Comparison of ENCODE assay signal across 9 cellular contexts in genomic region chr6:135087403-135087802, GRCh38. TPM values are rescaled to one million over a fixed set of nuclear protein-coding genes. Genes with fewer than 3 reads are reported as not detected.
A peak's percentile ranks its signal among the peaks of the same experiment; 100 is the strongest.
DNase-seq lines count a peak whose midpoint lies in the region; ATAC-seq and TF ChIP-seq lines count a peak whose summit lies in the region.
"Had no signal": no experiment of that assay in that cellular context is flagged by ENCODE, and none has a peak within 500 bp of the region (broad histone marks: within the 10 kb centered on the region; RNA-seq: fewer than 3 reads in every experiment).

No MANE protein-coding gene starts in this region.

- no peak overlapping the region for H3K4me3 ChIP-seq in mucosa of descending colon
- H3K4me3 ChIP-seq: lung, testis had no signal

- H3K9me3 Mint-ChIP-seq in WTC11 (peaks cover 6% of the 10 kb centered on the region), Calu3 (ENCODE audit: low read depth, unreplicated experiment) (no peaks in the 10 kb centered on the region)

- H3K27ac Mint-ChIP-seq in WTC11, result no peak overlapping the region
- no peak overlapping the region for H3K27ac Mint-ChIP-seq in Calu3 (ENCODE audit: unreplicated experiment)

- H3K36me3 ChIP-seq in mucosa of descending colon (ENCODE audit: low read depth), result no peaks in the 10 kb centered on the region

- TF ChIP-seq CTCF in GM10248 (IDR thresholded peaks at IDR 0.05; ENCODE audit: control extremely low read depth, extremely low read depth, low read depth, missing control alignments) (peak; percentile 35), WTC11 (IDR thresholded peaks at IDR 0.05) (no peak), mucosa of descending colon (IDR thresholded peaks at IDR 0.05) (no peak), Calu3 (IDR thresholded peaks at IDR 0.05; ENCODE audit: unreplicated experiment) (no peak)

- H3K27me3 Mint-ChIP-seq in WTC11 (ENCODE audit: low read depth) (no peaks in the 10 kb centered on the region), Calu3 (ENCODE audit: unreplicated experiment) (no peaks in the 10 kb centered on the region)

- BruUV-seq in Calu3 (replicated peaks; lab: Mats Ljungman, UMichigan), result no TSS peak

- intact Hi-C loops in mucosa of descending colon (cut with DNase I, micrococcal nuclease), result no loop called here
- intact Hi-C loops in Calu3 (cut with micrococcal nuclease; ENCODE audit: unreplicated experiment), result no loop called here

- H3K36me3 Mint-ChIP-seq in WTC11 (peaks cover 2% of the 10 kb centered on the region; the same call in 1 of the 2 replicates), Calu3 (ENCODE audit: insufficient read depth, unreplicated experiment) (no peaks in the 10 kb centered on the region)

- ATAC-seq in WTC11, result peak; percentile 72
- peak; percentile 16 for ATAC-seq in mucosa of descending colon
- no peak for ATAC-seq in GM21447 (IDR thresholded peaks at IDR 0.05; ENCODE audit: unreplicated experiment)

- no peak for DNase-seq in GM10248 (ENCODE audit: extremely low spot score)
- peak; percentile 26 for DNase-seq in HEK293T (ENCODE audit: extremely low spot score)
- DNase-seq in WTC11 (ENCODE audit: low spot score), result no peak
- no peak for DNase-seq in mucosa of descending colon
- DNase-seq in putamen (ENCODE audit: low spot score), result no peak
- no peak for DNase-seq in Calu3
- DNase-seq: testis had no signal

- peaks cover 4% of the 10 kb centered on the region; the same call in 1 of the 2 replicates for H3K4me1 Mint-ChIP-seq in WTC11
- peaks cover 9% of the 10 kb centered on the region for H3K4me1 Mint-ChIP-seq in Calu3 (ENCODE audit: low read depth, unreplicated experiment)

- no peaks in the 10 kb centered on the region for H3K9me3 ChIP-seq in mucosa of descending colon
- H3K9me3 ChIP-seq: testis had no signal

- H3K4me3 Mint-ChIP-seq in WTC11, result no peak overlapping the region
- no peak overlapping the region for H3K4me3 Mint-ChIP-seq in Calu3 (ENCODE audit: low read depth, unreplicated experiment)

- peaks cover 4% of the 10 kb centered on the region for H3K4me1 ChIP-seq in mucosa of descending colon (ENCODE audit: low read depth)
- H3K4me1 ChIP-seq: testis had no signal

- POLR2A ChIA-PET in GM10248 (lab: Yijun Ruan, JAX) (interaction anchor here (1.1 kb wide), 1 partner anchor 33 kb away, joined by 3 read pairs; the partner anchor contains the start of gene HBS1L), HEK293T (lab: Yijun Ruan, JAX) (no interaction called here), WTC11 (lab: Charles Lee) (interaction anchor here (1.4 kb wide), 1 partner anchor 32 kb away, joined by 5 read pairs; the partner anchor contains the start of gene HBS1L)

- CTCF ChIA-PET in GM10248 (lab: Yijun Ruan, JAX), result interaction anchor here (0.7 to 4.8 kb wide), 19 partner anchors 12 to 813 kb away, joined by 3 to 36 read pairs (median 4); partner anchors contain the start of gene HBS1L
- CTCF ChIA-PET in HEK293T (lab: Yijun Ruan, JAX), result no interaction called here
- CTCF ChIA-PET in WTC11 (lab: Charles Lee), result interaction anchor here (1.0 to 2.3 kb wide), 7 partner anchors 10 to 75 kb away, joined by 3 to 7 read pairs (median 4); partner anchors contain the start of gene HBS1L
- CTCF ChIA-PET in Calu3 (lab: Charles Lee), result no interaction called here

TF ChIP-seq in HEK293T, 16 proteins besides CTCF, POLR2A, EP300 and RAD21:
- TF ChIP-seq NFRKB (IDR thresholded peaks at IDR 0.05) (no peak), SP1 (IDR thresholded peaks at IDR 0.05) (no peak), FOXK2 (IDR thresholded peaks at IDR 0.05) (no peak), CTBP1 (IDR thresholded peaks at IDR 0.05; ENCODE audit: borderline replicate concordance) (no peak), FOXM1 (IDR thresholded peaks at IDR 0.05; ENCODE audit: borderline replicate concordance) (no peak), FOXA1 (IDR thresholded peaks at IDR 0.05) (no peak), BHLHE40 (IDR thresholded peaks at IDR 0.05; ENCODE audit: borderline replicate concordance) (no peak), ELF4 (IDR thresholded peaks at IDR 0.05) (no peak), SUZ12 (IDR thresholded peaks at IDR 0.05) (no peak), HDGF (IDR thresholded peaks at IDR 0.05; ENCODE audit: borderline replicate concordance) (no peak), TARDBP (IDR thresholded peaks at IDR 0.05) (no peak), ARNT (IDR thresholded peaks at IDR 0.05) (no peak), L3MBTL2 (conservative IDR thresholded peaks at IDR 0.05) (no peak), LEF1 (IDR thresholded peaks at IDR 0.05; ENCODE audit: borderline replicate concordance) (no peak), ZNF384 (IDR thresholded peaks at IDR 0.05) (no peak)
- TF ChIP-seq, protein P1, sequence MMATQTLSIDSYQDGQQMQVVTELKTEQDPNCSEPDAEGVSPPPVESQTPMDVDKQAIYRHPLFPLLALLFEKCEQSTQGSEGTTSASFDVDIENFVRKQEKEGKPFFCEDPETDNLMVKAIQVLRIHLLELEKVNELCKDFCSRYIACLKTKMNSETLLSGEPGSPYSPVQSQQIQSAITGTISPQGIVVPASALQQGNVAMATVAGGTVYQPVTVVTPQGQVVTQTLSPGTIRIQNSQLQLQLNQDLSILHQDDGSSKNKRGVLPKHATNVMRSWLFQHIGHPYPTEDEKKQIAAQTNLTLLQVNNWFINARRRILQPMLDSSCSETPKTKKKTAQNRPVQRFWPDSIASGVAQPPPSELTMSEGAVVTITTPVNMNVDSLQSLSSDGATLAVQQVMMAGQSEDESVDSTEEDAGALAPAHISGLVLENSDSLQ (IDR thresholded peaks at IDR 0.05), result no peak

TF ChIP-seq in WTC11, 78 proteins besides CTCF, POLR2A, EP300 and RAD21:
- TF ChIP-seq FOXP1 (CRISPR knock-in tag; IDR thresholded peaks at IDR 0.05; ENCODE audit: borderline replicate concordance) (no peak), SMAD4 (CRISPR knock-in tag; IDR thresholded peaks at IDR 0.05) (no peak), PRDM15 (CRISPR knock-in tag; IDR thresholded peaks at IDR 0.05) (no peak), ZBTB21 (CRISPR knock-in tag; IDR thresholded peaks at IDR 0.05; ENCODE audit: borderline replicate concordance) (no peak), FOXK1 (CRISPR knock-in tag; IDR thresholded peaks at IDR 0.05) (no peak), ETV6 (CRISPR knock-in tag; IDR thresholded peaks at IDR 0.05) (no peak), NR2C2 (CRISPR knock-in tag; IDR thresholded peaks at IDR 0.05) (no peak), ZNF317 (CRISPR knock-in tag; IDR thresholded peaks at IDR 0.05; ENCODE audit: borderline replicate concordance, low read depth) (no peak), KAT7 (CRISPR knock-in tag; IDR thresholded peaks at IDR 0.05; ENCODE audit: borderline replicate concordance) (no peak), TCF7 (CRISPR knock-in tag; IDR thresholded peaks at IDR 0.05; ENCODE audit: low read depth) (no peak), NFATC4 (CRISPR knock-in tag; IDR thresholded peaks at IDR 0.05) (no peak), SP1 (CRISPR knock-in tag; conservative IDR thresholded peaks at IDR 0.05) (no peak), CDX4 (CRISPR knock-in tag; IDR thresholded peaks at IDR 0.05; ENCODE audit: borderline replicate concordance) (no peak), MLX (CRISPR knock-in tag; IDR thresholded peaks at IDR 0.05) (no peak), ELF4 (CRISPR knock-in tag; IDR thresholded peaks at IDR 0.05; ENCODE audit: low read depth) (no peak)

RNA-seq across cellular contexts. Expression of gene HBS1L, which starts 32.8 kb away (rescaled TPM):
- total RNA-seq in WTC11 (2021), result 86.0 to 95.4 TPM (median 91.0 TPM) in 3 replicates
- 10 to 100 TPM; 43.0 to 68.6 (median 51.3) TPM for total RNA-seq in mucosa of descending colon
- 41.7 and 50.0 TPM in 2 replicates for total RNA-seq in Calu3 (2022)

Comparison
In these comparisons a context has a peak if more than half of its experiments do, and no peak if none do; other contexts are left out.
1. CTCF ChIA-PET loops: an anchor here in GM10248 (0.7 to 4.8 kb wide) and WTC11 (1.0 to 2.3 kb wide); none called in HEK293T and Calu3.